In the genomic region with DNA sequence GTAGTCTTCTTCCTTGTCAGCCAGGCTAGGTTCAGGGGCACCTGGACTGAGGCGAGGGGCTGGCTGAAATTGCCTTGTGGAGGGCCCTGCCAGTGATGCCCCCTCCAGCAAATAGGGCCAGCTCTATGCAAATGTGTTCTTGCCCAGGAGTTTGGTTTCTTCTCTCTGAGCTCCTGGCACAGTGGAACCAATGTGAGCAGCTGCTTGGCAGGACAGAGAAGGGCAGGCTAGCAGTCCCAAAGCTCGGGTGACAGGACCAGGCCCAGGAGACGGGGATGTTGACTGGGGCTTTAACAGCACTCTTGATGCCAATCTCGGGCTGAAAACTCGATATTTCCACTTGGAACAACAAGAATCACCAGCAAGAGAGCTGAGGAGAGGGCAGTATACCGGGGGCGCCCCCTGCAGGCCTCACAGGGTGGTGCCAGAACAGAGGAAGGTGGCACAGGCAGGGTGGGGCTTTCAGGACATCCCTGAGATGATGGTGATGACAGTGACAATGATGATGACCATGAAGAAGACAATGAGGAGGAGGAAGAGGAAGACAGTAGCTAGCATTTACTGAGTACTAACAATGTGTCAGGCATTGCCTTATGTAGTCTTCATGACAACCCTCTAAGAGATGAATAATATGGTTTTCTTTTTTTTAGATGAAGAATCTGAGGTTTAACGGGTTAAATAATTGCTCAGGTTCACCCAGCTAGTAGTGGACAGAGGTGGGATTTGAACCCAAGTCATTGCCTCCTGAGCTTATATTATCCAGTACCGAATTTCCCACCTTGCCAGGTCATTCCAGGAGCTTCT, we compare ENCODE assay signal across 9 cellular contexts. TPM values are rescaled to one million over a fixed set of nuclear protein-coding genes. Genes with fewer than 3 reads are reported as not detected.
DNase-seq lines count a peak whose midpoint lies in the region; ATAC-seq and TF ChIP-seq lines count a peak whose summit lies in the region.
"Had no signal": no experiment of that assay in that cellular context is flagged by ENCODE, and none has a peak within 500 bp of the region (broad histone marks: within the 10 kb centered on the region; RNA-seq: fewer than 3 reads in every experiment).

No MANE protein-coding gene starts in this region.

- 22 to 29% methylated on average over 9 of the region's 9 CpGs for WGBS in thyroid gland, 2 donors
- 22 to 28% (median 25%) methylated on average over 9 of the region's 9 CpGs for WGBS in ovary, 3 donors

- H3K9me3 Mint-ChIP-seq in WTC11: no peaks in the 10 kb centered on the region
- H3K9me3 Mint-ChIP-seq: IgD-negative memory B cell had no signal

- H3K36me3 ChIP-seq in thyroid gland (no peaks in the 10 kb centered on the region), ovary (no peaks in the 10 kb centered on the region)

- TF ChIP-seq POLR2A in thyroid gland (IDR thresholded peaks at IDR 0.05): no peak
- TF ChIP-seq POLR2A in ovary (IDR thresholded peaks at IDR 0.05): no peak

- no peaks in the 10 kb centered on the region for H3K36me3 Mint-ChIP-seq in WTC11

- POLR2A ChIA-PET in WTC11 (lab: Charles Lee): interaction anchor here (1.2 to 1.9 kb wide), 3 partner anchors 11 to 21 kb away, joined by 3 to 5 read pairs (median 5); no protein-coding TSS in a partner anchor

- H3K27me3 Mint-ChIP-seq in WTC11 (ENCODE audit: low read depth): peaks cover 82% of the 10 kb centered on the region

- TF ChIP-seq EP300 in ovary (IDR thresholded peaks at IDR 0.05): no peak

- DNase-seq in CD1c-positive myeloid dendritic cell (ENCODE audit: extremely low spot score): peak; percentile 70
- no peak for DNase-seq in LNCaP clone FGC (ENCODE audit: low read depth)
- peak; percentile 78 for DNase-seq in WTC11 (ENCODE audit: low spot score)
- peak; percentile 85 for DNase-seq in midbrain (lab: John Stamatoyannopoulos, UW)
- DNase-seq in thyroid gland: peak; percentile 16 to 29
- DNase-seq in ovary: no peak

- no peak overlapping the region for H3K4me3 ChIP-seq in LNCaP clone FGC (ENCODE audit: low read depth, low read length)
- H3K4me3 ChIP-seq in thyroid gland (replicated peaks in 1 of 3): no peak overlapping the region
- H3K4me3 ChIP-seq in ovary: no peak overlapping the region

- no peak overlapping the region for H3K27ac Mint-ChIP-seq in WTC11

- H3K27me3 ChIP-seq in thyroid gland (no peaks in the 10 kb centered on the region), ovary (no peaks in the 10 kb centered on the region)

- H3K9me3 ChIP-seq in thyroid gland (no peaks in the 10 kb centered on the region), ovary (no peaks in the 10 kb centered on the region)

- H3K4me3 Mint-ChIP-seq in WTC11: no peak overlapping the region
- H3K4me3 Mint-ChIP-seq: IgD-negative memory B cell had no signal

- peak overlapping the region; percentile 88 for H3K27ac ChIP-seq in cingulate gyrus (ENCODE audit: low read depth, low read length)
- H3K27ac ChIP-seq in thyroid gland: no peak overlapping the region
- no peak overlapping the region for H3K27ac ChIP-seq in ovary

- peaks cover 4% of the 10 kb centered on the region for H3K4me1 Mint-ChIP-seq in WTC11

- peak; percentile 79 for ATAC-seq in GM19351 (IDR thresholded peaks at IDR 0.05; ENCODE audit: unreplicated experiment)
- peak; percentile 89 for ATAC-seq in WTC11

- TF ChIP-seq CTCF in LNCaP clone FGC (IDR thresholded peaks at IDR 0.05; ENCODE audit: control insufficient read depth, extremely low read depth, insufficient read depth) (peak; percentile 73), WTC11 (IDR thresholded peaks at IDR 0.05) (peak; percentile 95), thyroid gland (IDR thresholded peaks at IDR 0.05) (peak in 5 of 6 experiments; percentile 28 to 54 (median 45)), ovary (IDR thresholded peaks at IDR 0.05) (no peak)

- H3K4me1 ChIP-seq in thyroid gland (peaks cover 0 to 12% of the 10 kb centered on the region in 2 donors), ovary (ENCODE audit: insufficient read depth) (peaks cover 1% of the 10 kb centered on the region)

- CTCF ChIA-PET in WTC11 (lab: Charles Lee): interaction anchor here (0.7 to 29.5 kb wide), 39 partner anchors 8 to 249 kb away, joined by 3 to 978 read pairs (median 5); partner anchors contain the start of genes ATP1A2, IGSF8, IGSF9 and KCNJ10

- intact Hi-C loops in thyroid gland (cut with DNase I): no loop called here
- intact Hi-C loops in ovary (cut with DNase I): no loop called here

TF ChIP-seq in WTC11, 78 proteins besides CTCF, POLR2A, EP300 and RAD21 (continues in another document):
- no peak for TF ChIP-seq GABPB1 (CRISPR knock-in tag; IDR thresholded peaks at IDR 0.05)
- no peak for TF ChIP-seq USF2 (CRISPR knock-in tag; IDR thresholded peaks at IDR 0.05)
- TF ChIP-seq OVOL2 (CRISPR knock-in tag; IDR thresholded peaks at IDR 0.05; ENCODE audit: borderline replicate concordance): no peak
- no peak for TF ChIP-seq ZNF121 (CRISPR knock-in tag; IDR thresholded peaks at IDR 0.05)
- TF ChIP-seq TEAD1 (CRISPR knock-in tag; IDR thresholded peaks at IDR 0.05): no peak
- no peak for TF ChIP-seq ZSCAN18 (CRISPR knock-in tag; IDR thresholded peaks at IDR 0.05)
- no peak for TF ChIP-seq RELA (CRISPR knock-in tag; IDR thresholded peaks at IDR 0.05; ENCODE audit: borderline replicate concordance)
- TF ChIP-seq TCF7 (CRISPR knock-in tag; IDR thresholded peaks at IDR 0.05; ENCODE audit: low read depth): no peak
- no peak for TF ChIP-seq ERG (CRISPR knock-in tag; IDR thresholded peaks at IDR 0.05)
- TF ChIP-seq, protein P1, sequence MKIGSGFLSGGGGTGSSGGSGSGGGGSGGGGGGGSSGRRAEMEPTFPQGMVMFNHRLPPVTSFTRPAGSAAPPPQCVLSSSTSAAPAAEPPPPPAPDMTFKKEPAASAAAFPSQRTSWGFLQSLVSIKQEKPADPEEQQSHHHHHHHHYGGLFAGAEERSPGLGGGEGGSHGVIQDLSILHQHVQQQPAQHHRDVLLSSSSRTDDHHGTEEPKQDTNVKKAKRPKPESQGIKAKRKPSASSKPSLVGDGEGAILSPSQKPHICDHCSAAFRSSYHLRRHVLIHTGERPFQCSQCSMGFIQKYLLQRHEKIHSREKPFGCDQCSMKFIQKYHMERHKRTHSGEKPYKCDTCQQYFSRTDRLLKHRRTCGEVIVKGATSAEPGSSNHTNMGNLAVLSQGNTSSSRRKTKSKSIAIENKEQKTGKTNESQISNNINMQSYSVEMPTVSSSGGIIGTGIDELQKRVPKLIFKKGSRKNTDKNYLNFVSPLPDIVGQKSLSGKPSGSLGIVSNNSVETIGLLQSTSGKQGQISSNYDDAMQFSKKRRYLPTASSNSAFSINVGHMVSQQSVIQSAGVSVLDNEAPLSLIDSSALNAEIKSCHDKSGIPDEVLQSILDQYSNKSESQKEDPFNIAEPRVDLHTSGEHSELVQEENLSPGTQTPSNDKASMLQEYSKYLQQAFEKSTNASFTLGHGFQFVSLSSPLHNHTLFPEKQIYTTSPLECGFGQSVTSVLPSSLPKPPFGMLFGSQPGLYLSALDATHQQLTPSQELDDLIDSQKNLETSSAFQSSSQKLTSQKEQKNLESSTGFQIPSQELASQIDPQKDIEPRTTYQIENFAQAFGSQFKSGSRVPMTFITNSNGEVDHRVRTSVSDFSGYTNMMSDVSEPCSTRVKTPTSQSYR (CRISPR knock-in tag; IDR thresholded peaks at IDR 0.05): no peak

RNA-seq across cellular contexts. Expression of gene KCNJ9, which starts 2.7 kb away (rescaled TPM):
- total RNA-seq in WTC11 (2021): 0.09 to 0.14 TPM in 2 of 3 replicates, not detected in the other
- total RNA-seq in thyroid gland: not detected
- total RNA-seq in ovary: not detected
- polyA plus RNA-seq in ovary: under 1 TPM in 1 of 2 donors, not detected in 1; 0.01 TPM
- polyA plus RNA-seq: IgD-negative memory B cell had no signal

RNA-seq across cellular contexts. Expression of gene KCNJ10, which starts 8.6 kb away (rescaled TPM):
- total RNA-seq in WTC11 (2021): 1.4 to 1.6 TPM (median 1.4 TPM) in 3 replicates
- total RNA-seq in thyroid gland: under 1 TPM in 3 of 4 donors, not detected in 1; 0.13 to 0.45 (median 0.33) TPM
- total RNA-seq in ovary: under 1 TPM in 2 of 7 donors, not detected in 5; 0.15 to 0.18 TPM
- polyA plus RNA-seq in ovary: under 1 TPM; 0.02 to 0.28 TPM
- polyA plus RNA-seq: IgD-negative memory B cell had no signal

RNA-seq across cellular contexts. Expression of gene IGSF8, which starts 19.8 kb away (rescaled TPM):
- total RNA-seq in WTC11 (2021) (86.7 to 101 TPM (median 95.1 TPM) in 3 replicates), thyroid gland (10 to 100 TPM; 24.3 to 36.5 (median 28.2) TPM), ovary (10 to 100 TPM; 24.2 to 45.6 (median 34.2) TPM)
- 10 to 100 TPM in 1 of 2 donors, 1 to 10 TPM in 1; 7.3 to 36.7 TPM for polyA plus RNA-seq in ovary

RNA-seq across cellular contexts. Expression of gene ATP1A2, which starts 37.0 kb away (rescaled TPM):
- total RNA-seq in WTC11 (2021): 22.8 to 25.6 TPM (median 23.2 TPM) in 3 replicates
- total RNA-seq in thyroid gland: 1 to 10 TPM; 1.1 to 4.2 (median 2.6) TPM
- 10 to 100 TPM in 4 of 7 donors, 1 to 10 TPM in 3; 3.0 to 34.0 (median 15.0) TPM for total RNA-seq in ovary
- 10 to 100 TPM; 10.4 to 38.6 TPM for polyA plus RNA-seq in ovary
- polyA plus RNA-seq: IgD-negative memory B cell had no signal

RNA-seq across cellular contexts. Expression of gene PIGM, which starts 46.8 kb away (rescaled TPM):
- total RNA-seq in WTC11 (2021): 4.4 to 5.2 TPM (median 4.4 TPM) in 3 replicates
- total RNA-seq in thyroid gland: 1 to 10 TPM; 6.7 to 10.0 (median 7.4) TPM
- 1 to 10 TPM; 3.8 to 7.4 (median 5.9) TPM for total RNA-seq in ovary
- 1 to 10 TPM; 2.7 to 7.1 TPM for polyA plus RNA-seq in ovary

Comparison
In these comparisons a context has a peak if more than half of its experiments do, and no peak if none do; other contexts are left out.
1. DNase-seq: peak in CD1c-positive myeloid dendritic cell (single experiment), WTC11 (single experiment), midbrain (single experiment) and thyroid gland (2 of 2); none in LNCaP clone FGC (single experiment) and ovary (0 of 5).
2. CTCF ChIP-seq: peak in LNCaP clone FGC (single experiment), WTC11 (single experiment) and thyroid gland (5 of 6); none in ovary (0 of 3).